ENCODE assay signal across 22 cellular contexts in genomic region chr14:93905623-93906022, GRCh38. TPM values are rescaled to one million over a fixed set of nuclear protein-coding genes. Genes with fewer than 3 reads are reported as not detected.
"Had no signal": no experiment of that assay in that cellular context is flagged by ENCODE, and none has a peak within 500 bp of the region (broad histone marks: within the 10 kb centered on the region; RNA-seq: fewer than 3 reads in every experiment).

No MANE protein-coding gene starts in this region.

- DNase-seq: activated CD4-positive, alpha-beta T cell treated with anti-CD3 and anti-CD28 coated beads for 1 hour; activated CD4-positive, alpha-beta T cell treated with anti-CD3 and anti-CD28 coated beads, Interleukin-2, amount 50 U/mL, for 4 hours; activated naive CD4-positive, alpha-beta T cell treated with anti-CD3 and anti-CD28 coated beads for 36 hours; activated naive CD8-positive, alpha-beta T cell treated with anti-CD3 and anti-CD28 coated beads, Interleukin-2, amount 50 U/mL, for 24 hours; activated T-cell treated with anti-CD3 and anti-CD28 coated beads for 4 hours; aorta; cerebellar nuclear complex; heart left ventricle; small intestine; stimulated activated naive CD8-positive, alpha-beta T cell treated with anti-CD3 and anti-CD28 coated beads, Interleukin-15, Interleukin-2, amounts not matched to agents 100 U/mL and 50 U/mL, for 24 hours; trophoblast cell had no signal

- FAIRE-seq: islet of Langerhans, small intestine had no signal

- H3K27ac Mint-ChIP-seq: activated naive CD4-positive, alpha-beta T cell treated with anti-CD3 and anti-CD28 coated beads for 36 hours; activated naive CD8-positive, alpha-beta T cell treated with anti-CD3 and anti-CD28 coated beads, Interleukin-2, amount 50 U/mL, for 24 hours; dendritic cell treated with granulocyte-macrophage colony-stimulating factor and Interleukin-4, amounts not matched to agents 40 ng/mL and 50 ng/mL, for 4 days; nephron; progenitor cell of endocrine pancreas had no signal

- ATAC-seq: activated naive CD8-positive, alpha-beta T cell treated with anti-CD3 and anti-CD28 coated beads, Interleukin-2, amount 50 U/mL, for 24 hours; gastrocnemius medialis; heart left ventricle; left lobe of liver; stimulated activated naive CD8-positive, alpha-beta T cell treated with anti-CD3 and anti-CD28 coated beads, Interleukin-15, Interleukin-2, amounts not matched to agents 100 U/mL and 50 U/mL, for 24 hours had no signal

- H3K9me3 Mint-ChIP-seq: activated naive CD4-positive, alpha-beta T cell treated with anti-CD3 and anti-CD28 coated beads for 36 hours; activated naive CD8-positive, alpha-beta T cell treated with anti-CD3 and anti-CD28 coated beads, Interleukin-2, amount 50 U/mL, for 24 hours; nephron had no signal

- H3K36me3 ChIP-seq: gastrocnemius medialis, heart left ventricle, right atrium auricular region, suprapubic skin had no signal

- H3K4me1 Mint-ChIP-seq: activated naive CD8-positive, alpha-beta T cell treated with anti-CD3 and anti-CD28 coated beads, Interleukin-2, amount 50 U/mL, for 24 hours had no signal

- H3K27ac ChIP-seq: gastrocnemius medialis, heart left ventricle, right atrium auricular region, suprapubic skin had no signal

- H3K4me3 ChIP-seq: gastrocnemius medialis, heart left ventricle, right atrium auricular region, suprapubic skin had no signal

- H3K4me1 ChIP-seq: gastrocnemius medialis, heart left ventricle, right atrium auricular region had no signal

- H3K4me3 Mint-ChIP-seq: activated naive CD4-positive, alpha-beta T cell treated with anti-CD3 and anti-CD28 coated beads for 36 hours; activated naive CD8-positive, alpha-beta T cell treated with anti-CD3 and anti-CD28 coated beads, Interleukin-2, amount 50 U/mL, for 24 hours; dendritic cell treated with granulocyte-macrophage colony-stimulating factor and Interleukin-4, amounts not matched to agents 40 ng/mL and 50 ng/mL, for 4 days; nephron had no signal

- H3K9me3 ChIP-seq: gastrocnemius medialis, heart left ventricle, right atrium auricular region, suprapubic skin had no signal

RNA-seq across cellular contexts. Expression of gene FAM181A, which starts 21.5 kb away (rescaled TPM):
- total RNA-seq: activated naive CD4-positive, alpha-beta T cell treated with anti-CD3 and anti-CD28 coated beads for 36 hours; aorta; epithelial cell of proximal tubule; gastrocnemius medialis; heart left ventricle; left lobe of liver; lung microvascular endothelial cell; omental fat pad; progenitor cell of endocrine pancreas; right atrium auricular region; suprapubic skin had no signal
- polyA plus RNA-seq: aorta, heart left ventricle, small intestine had no signal
